In genomic region chr9:128127990-128128835, GRCh38 we compare ENCODE assay signal across 8 cellular contexts. TPM values are rescaled to one million over a fixed set of nuclear protein-coding genes. Genes with fewer than 3 reads are reported as not detected.
A peak's percentile ranks its signal among the peaks of the same experiment; 100 is the strongest.
DNase-seq lines count a peak whose midpoint lies in the region; ATAC-seq lines count a peak whose summit lies in the region.

No MANE protein-coding gene starts in this region.

- H3K9ac ChIP-seq in mucosa of stomach (ENCODE audit: low read length): peak overlapping the region; percentile 91

- H3K27me3 ChIP-seq in esophagus (ENCODE audit: control insufficient read depth in 1 of 2, insufficient read depth in 2 of 2, low read length in 2 of 2) (no peaks in the 10 kb centered on the region), mucosa of stomach (ENCODE audit: control insufficient read depth, insufficient read depth, low read length) (no peaks in the 10 kb centered on the region)

- H3K4me3 ChIP-seq in esophagus (ENCODE audit: low read depth in 1 of 2, low read length in 2 of 2): peak overlapping the region; percentile 80 to 88
- H3K4me3 ChIP-seq in mucosa of stomach (ENCODE audit: low read length): peak overlapping the region; percentile 78

- DNase-seq in DMS 273 treated with DMSO at 0.1 percent for 48 hours (lab: John Stamatoyannopoulos, UW) (peak; percentile 75), OCI-M2 (lab: John Stamatoyannopoulos, UW; ENCODE audit: unreplicated experiment) (peak; percentile 63)
- DNase-seq in activated T-cell treated with anti-CD3 and anti-CD28 coated beads, Interleukin-2, amount 50 U/mL, for 1 hour: peak; percentile 91
- peak; percentile 65 to 66 for DNase-seq in stimulated activated CD8-positive, alpha-beta memory T cell treated with anti-CD3 and anti-CD28 coated beads, Interleukin-4, amount 100 ng/mL, for 4 hours (ENCODE audit: low read depth in 2 of 2, low spot score in 1 of 2)

- H3K36me3 ChIP-seq in esophagus (ENCODE audit: control insufficient read depth in 2 of 2, insufficient read depth in 2 of 2, low read length in 1 of 2): peaks cover 0 to 16% of the 10 kb centered on the region in 2 donors
- H3K36me3 ChIP-seq in mucosa of stomach (ENCODE audit: control insufficient read depth, insufficient read depth, low read length): no peaks in the 10 kb centered on the region

- peak overlapping the region; percentile 100 for H3K27ac Mint-ChIP-seq in IgD-negative memory B cell

- H3K27ac ChIP-seq in esophagus (ENCODE audit: low read depth in 2 of 2, low read length in 1 of 2): peak overlapping the region; percentile 93 to 99

- H3K4me1 ChIP-seq in esophagus (ENCODE audit: control insufficient read depth in 2 of 2, insufficient read depth in 2 of 2, low read length in 1 of 2) (peaks cover 0 to 14% of the 10 kb centered on the region in 2 donors), mucosa of stomach (ENCODE audit: control insufficient read depth, insufficient read depth, low read length) (peaks cover 31% of the 10 kb centered on the region)

- 0% methylated on average over 79 to 82 of the region's 82 CpGs for WGBS in esophagus, 2 donors

- ATAC-seq in GM21576 (IDR thresholded peaks at IDR 0.05; ENCODE audit: unreplicated experiment): peak; percentile 60

- H3K9me3 ChIP-seq in esophagus (ENCODE audit: control insufficient read depth in 2 of 2, insufficient read depth in 1 of 2, low read depth in 1 of 2, low read length in 1 of 2): no peaks in the 10 kb centered on the region
- no peaks in the 10 kb centered on the region for H3K9me3 ChIP-seq in mucosa of stomach (ENCODE audit: control insufficient read depth, low read length)

- peak overlapping the region; percentile 98 to 100 (median 99) for H3K4me3 Mint-ChIP-seq in IgD-negative memory B cell

- no peaks in the 10 kb centered on the region for H3K36me3 Mint-ChIP-seq in IgD-negative memory B cell

- no peaks in the 10 kb centered on the region for H3K9me3 Mint-ChIP-seq in IgD-negative memory B cell

- peaks cover 23 to 32% (median 24%) of the 10 kb centered on the region in 3 donors for H3K4me1 Mint-ChIP-seq in IgD-negative memory B cell

- H3K27me3 Mint-ChIP-seq in IgD-negative memory B cell: peaks cover 4% of the 10 kb centered on the region

RNA-seq across cellular contexts. Expression of gene PTGES2, which starts 0.7 kb away (rescaled TPM):
- polyA plus RNA-seq in IgD-negative memory B cell (57.4 TPM), esophagus (10 to 100 TPM; 59.0 to 59.4 TPM)

RNA-seq across cellular contexts. Expression of gene LCN2, which starts 21.0 kb away (rescaled TPM):
- polyA plus RNA-seq in IgD-negative memory B cell (1.5 TPM), esophagus (1,000 to 10,000 TPM; 1,061 to 2,097 TPM)

RNA-seq across cellular contexts. Expression of gene BBLN, which starts 31.9 kb away (rescaled TPM):
- polyA plus RNA-seq in IgD-negative memory B cell (145 TPM), esophagus (100 to 1,000 TPM in 1 of 2 donors, 10 to 100 TPM in 1; 77.5 to 104 TPM)

Comparison
In these comparisons a context has a peak if more than half of its experiments do, and no peak if none do; other contexts are left out.
1. Peak in every context shown above with its lines: DNase-seq, ATAC-seq, H3K4me3 ChIP-seq and H3K27ac ChIP-seq.
2. RNA of gene LCN2, which starts 21.0 kb away (polyA plus RNA-seq): 1,061 to 2,097 TPM in esophagus; 1.5 TPM in IgD-negative memory B cell (single experiment); every median in the first group is over 100 times any median in the second.